In genomic region chr15:32370064-32370463, GRCh38 we compare ENCODE assay signal across 6 cellular contexts. TPM values are rescaled to one million over a fixed set of nuclear protein-coding genes. Genes with fewer than 3 reads are reported as not detected.
"Had no signal": no experiment of that assay in that cellular context is flagged by ENCODE, and none has a peak within 500 bp of the region (broad histone marks: within the 10 kb centered on the region; RNA-seq: fewer than 3 reads in every experiment).

No MANE protein-coding gene starts in this region.

RNA-seq across cellular contexts. Expression of gene GOLGA8K, which starts 33.0 kb away (rescaled TPM):
- total RNA-seq: progenitor cell of endocrine pancreas, right atrium auricular region, skeletal muscle tissue, smooth muscle cell had no signal
- polyA plus RNA-seq: naive thymus-derived CD4-positive, alpha-beta T cell; naive thymus-derived CD8-positive, alpha-beta T cell; smooth muscle cell had no signal
